17 cellular contexts compared by ENCODE assay signal in the genomic region with DNA sequence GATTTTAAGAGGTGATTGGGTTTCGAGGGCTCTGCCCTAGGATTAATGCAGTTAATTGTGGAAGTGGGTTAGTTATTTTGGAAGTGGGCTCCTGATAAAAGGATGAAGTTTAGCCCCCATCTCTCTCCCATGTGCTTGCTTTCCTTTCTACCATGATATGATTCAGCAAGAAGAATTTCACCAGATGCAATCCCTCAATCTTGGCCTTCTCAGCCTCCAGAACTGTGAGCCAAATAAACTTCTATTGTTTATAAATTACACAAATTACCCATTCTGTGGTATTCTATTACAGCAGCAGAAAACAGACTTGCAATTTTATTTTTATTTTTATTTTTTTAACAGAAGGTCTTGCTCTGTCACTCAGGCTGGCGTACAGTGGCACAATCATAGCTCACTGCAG.
"Had no signal": no experiment of that assay in that cellular context is flagged by ENCODE, and none has a peak within 500 bp of the region (broad histone marks: within the 10 kb centered on the region; RNA-seq: fewer than 3 reads in every experiment).

No MANE protein-coding gene starts in this region.

- H3K27me3 ChIP-seq: breast epithelium, dorsolateral prefrontal cortex, tibial nerve, uterus had no signal

- DNase-seq: activated CD4-positive, alpha-beta T cell treated with anti-CD3 and anti-CD28 coated beads, Interleukin-2, amount 50 U/mL, for 4 hours; activated naive CD4-positive, alpha-beta T cell; activated naive CD8-positive, alpha-beta T cell treated with anti-CD3 and anti-CD28 coated beads, Interleukin-2, amount 10 ng/mL, durations not matched to agents 7 days and 5 days; activated T-cell treated with anti-CD3 and anti-CD28 coated beads for 4 hours; aorta; dorsolateral prefrontal cortex; erythroblast; left ventricle myocardium inferior; natural killer cell; stimulated activated CD4-positive, alpha-beta T cell treated with anti-CD3 and anti-CD28 coated beads, Interleukin-4, amount 100 ng/mL, for 24 hours; stimulated activated naive CD4-positive, alpha-beta T cell; substantia nigra; T-helper 1 cell; T1000; uterus had no signal

- H3K36me3 ChIP-seq: breast epithelium, left ventricle myocardium inferior, tibial nerve, uterus had no signal

- H3K9me3 ChIP-seq: breast epithelium, left ventricle myocardium inferior, tibial nerve, uterus had no signal

- H3K4me1 ChIP-seq: breast epithelium, uterus had no signal

- H3K27ac ChIP-seq: breast epithelium, dorsolateral prefrontal cortex, left ventricle myocardium inferior, tibial nerve, uterus had no signal

- H3K4me3 ChIP-seq: breast epithelium, dorsolateral prefrontal cortex, left ventricle myocardium inferior, tibial nerve, uterus had no signal
